ENCODE assay signal across 1 cellular context in genomic region chr2:158667567-158667966, GRCh38.
A peak's percentile ranks its signal among the peaks of the same experiment; 100 is the strongest.
TF ChIP-seq lines count a peak whose summit lies in the region.

No MANE protein-coding gene starts in this region.

TF ChIP-seq in SK-N-SH, 30 proteins besides CTCF, POLR2A, EP300 and RAD21 (continued from another document):
- 0 out of 2 replicates have a peak, but pooled peaks have one; percentile 11 for TF ChIP-seq MEF2A (IDR thresholded peaks at IDR 0.05; ENCODE audit: borderline replicate concordance, low read depth)
- TF ChIP-seq, protein P1, sequence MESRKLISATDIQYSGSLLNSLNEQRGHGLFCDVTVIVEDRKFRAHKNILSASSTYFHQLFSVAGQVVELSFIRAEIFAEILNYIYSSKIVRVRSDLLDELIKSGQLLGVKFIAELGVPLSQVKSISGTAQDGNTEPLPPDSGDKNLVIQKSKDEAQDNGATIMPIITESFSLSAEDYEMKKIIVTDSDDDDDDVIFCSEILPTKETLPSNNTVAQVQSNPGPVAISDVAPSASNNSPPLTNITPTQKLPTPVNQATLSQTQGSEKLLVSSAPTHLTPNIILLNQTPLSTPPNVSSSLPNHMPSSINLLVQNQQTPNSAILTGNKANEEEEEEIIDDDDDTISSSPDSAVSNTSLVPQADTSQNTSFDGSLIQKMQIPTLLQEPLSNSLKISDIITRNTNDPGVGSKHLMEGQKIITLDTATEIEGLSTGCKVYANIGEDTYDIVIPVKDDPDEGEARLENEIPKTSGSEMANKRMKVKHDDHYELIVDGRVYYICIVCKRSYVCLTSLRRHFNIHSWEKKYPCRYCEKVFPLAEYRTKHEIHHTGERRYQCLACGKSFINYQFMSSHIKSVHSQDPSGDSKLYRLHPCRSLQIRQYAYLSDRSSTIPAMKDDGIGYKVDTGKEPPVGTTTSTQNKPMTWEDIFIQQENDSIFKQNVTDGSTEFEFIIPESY (IDR thresholded peaks at IDR 0.05; ENCODE audit: borderline replicate concordance, low read depth): no peak
- no peak for TF ChIP-seq EZH2phosphoT487 (IDR thresholded peaks at IDR 0.05; ENCODE audit: borderline replicate concordance, low read depth)
- TF ChIP-seq IRF3 (IDR thresholded peaks at IDR 0.05; ENCODE audit: low read depth, low read length): no peak
- TF ChIP-seq RCOR1 (IDR thresholded peaks at IDR 0.05; ENCODE audit: low read length): no peak
- TF ChIP-seq USF2 (IDR thresholded peaks at IDR 0.05; ENCODE audit: borderline replicate concordance, low read depth, low read length): no peak
- TF ChIP-seq FOSL2 (IDR thresholded peaks at IDR 0.05; ENCODE audit: borderline replicate concordance, low read depth): peak; percentile 33; the same call in 1 of the 2 replicates
- TF ChIP-seq NFIC (IDR thresholded peaks at IDR 0.05; ENCODE audit: borderline replicate concordance): peak; percentile 44; the same call in 1 of the 2 replicates
- TF ChIP-seq TCF12 (IDR thresholded peaks at IDR 0.05): peak; percentile 55
